In genomic region chr17:6019959-6020358, GRCh38 we compare ENCODE assay signal across 27 cellular contexts. TPM values are rescaled to one million over a fixed set of nuclear protein-coding genes. Genes with fewer than 3 reads are reported as not detected.
A peak's percentile ranks its signal among the peaks of the same experiment; 100 is the strongest.
DNase-seq lines count a peak whose midpoint lies in the region; ATAC-seq lines count a peak whose summit lies in the region.
"Had no signal": no experiment of that assay in that cellular context is flagged by ENCODE, and none has a peak within 500 bp of the region (broad histone marks: within the 10 kb centered on the region; RNA-seq: fewer than 3 reads in every experiment).

No MANE protein-coding gene starts in this region.

- H3K27ac Mint-ChIP-seq in activated CD4-positive, alpha-beta T cell treated with anti-CD3 and anti-CD28 coated beads for 36 hours = no peak overlapping the region
- H3K27ac Mint-ChIP-seq in activated CD4-positive, alpha-beta T cell treated with anti-CD3 and anti-CD28 coated beads, Interleukin-2, amount 10 ng/mL, durations not matched to agents 7 days and 5 days = no peak overlapping the region
- peak overlapping the region; percentile 75 for H3K27ac Mint-ChIP-seq in stimulated activated naive CD8-positive, alpha-beta T cell treated with anti-CD3 and anti-CD28 coated beads, Interleukin-15, Interleukin-2, amounts not matched to agents 100 ng/mL and 50 ng/mL, for 24 hours
- H3K27ac Mint-ChIP-seq: neural progenitor cell; T-helper 1 cell treated with Interleukin-12 subunit alpha and Interleukin-12 subunit beta and Interleukin-4 antibody, amounts not matched to agents 30 μg/mL and 1 μg/mL, for 36 hours had no signal

- POLR2A ChIA-PET in activated CD4-positive, alpha-beta T cell treated with anti-CD3 and anti-CD28 coated beads for 36 hours (lab: Charles Lee) = no interaction called here
- POLR2A ChIA-PET in activated CD4-positive, alpha-beta T cell treated with anti-CD3 and anti-CD28 coated beads, Interleukin-2, amount 10 ng/mL, durations not matched to agents 7 days and 5 days (lab: Charles Lee) = no interaction called here

- intact Hi-C loops in activated CD4-positive, alpha-beta T cell treated with anti-CD3 and anti-CD28 coated beads for 36 hours (cut with DNase I, micrococcal nuclease) = no loop called here

- H3K9me3 Mint-ChIP-seq in activated CD4-positive, alpha-beta T cell treated with anti-CD3 and anti-CD28 coated beads for 36 hours (ENCODE audit: low read depth) = no peaks in the 10 kb centered on the region
- no peaks in the 10 kb centered on the region for H3K9me3 Mint-ChIP-seq in activated CD4-positive, alpha-beta T cell treated with anti-CD3 and anti-CD28 coated beads, Interleukin-2, amount 10 ng/mL, durations not matched to agents 7 days and 5 days
- H3K9me3 Mint-ChIP-seq in stimulated activated naive CD8-positive, alpha-beta T cell treated with anti-CD3 and anti-CD28 coated beads, Interleukin-15, Interleukin-2, amounts not matched to agents 100 ng/mL and 50 ng/mL, for 24 hours = no peaks in the 10 kb centered on the region
- H3K9me3 Mint-ChIP-seq: T-helper 1 cell treated with Interleukin-12 subunit alpha and Interleukin-12 subunit beta and Interleukin-4 antibody, amounts not matched to agents 30 μg/mL and 1 μg/mL, for 36 hours had no signal

- H3K36me3 Mint-ChIP-seq in activated CD4-positive, alpha-beta T cell treated with anti-CD3 and anti-CD28 coated beads for 36 hours (ENCODE audit: low read depth) = no peaks in the 10 kb centered on the region
- no peaks in the 10 kb centered on the region for H3K36me3 Mint-ChIP-seq in activated CD4-positive, alpha-beta T cell treated with anti-CD3 and anti-CD28 coated beads, Interleukin-2, amount 10 ng/mL, durations not matched to agents 7 days and 5 days (ENCODE audit: low read depth)
- H3K36me3 Mint-ChIP-seq in stimulated activated naive CD8-positive, alpha-beta T cell treated with anti-CD3 and anti-CD28 coated beads, Interleukin-15, Interleukin-2, amounts not matched to agents 100 ng/mL and 50 ng/mL, for 24 hours (ENCODE audit: low read depth) = no peaks in the 10 kb centered on the region
- H3K36me3 Mint-ChIP-seq: neural progenitor cell had no signal

- CTCF ChIA-PET in activated CD4-positive, alpha-beta T cell treated with anti-CD3 and anti-CD28 coated beads for 36 hours (lab: Charles Lee) = no interaction called here
- CTCF ChIA-PET in activated CD4-positive, alpha-beta T cell treated with anti-CD3 and anti-CD28 coated beads, Interleukin-2, amount 10 ng/mL, durations not matched to agents 7 days and 5 days (lab: Charles Lee) = no interaction called here

- H3K4me3 Mint-ChIP-seq in activated CD4-positive, alpha-beta T cell treated with anti-CD3 and anti-CD28 coated beads for 36 hours = no peak overlapping the region
- H3K4me3 Mint-ChIP-seq in activated CD4-positive, alpha-beta T cell treated with anti-CD3 and anti-CD28 coated beads, Interleukin-2, amount 10 ng/mL, durations not matched to agents 7 days and 5 days = no peak overlapping the region
- H3K4me3 Mint-ChIP-seq in stimulated activated naive CD8-positive, alpha-beta T cell treated with anti-CD3 and anti-CD28 coated beads, Interleukin-15, Interleukin-2, amounts not matched to agents 100 ng/mL and 50 ng/mL, for 24 hours = no peak overlapping the region
- H3K4me3 Mint-ChIP-seq: neural progenitor cell; T-helper 1 cell treated with Interleukin-12 subunit alpha and Interleukin-12 subunit beta and Interleukin-4 antibody, amounts not matched to agents 30 μg/mL and 1 μg/mL, for 36 hours had no signal

- ATAC-seq in activated CD4-positive, alpha-beta T cell treated with anti-CD3 and anti-CD28 coated beads for 36 hours = peak; percentile 70
- ATAC-seq in HG03439 (IDR thresholded peaks at IDR 0.05; ENCODE audit: unreplicated experiment) = no peak
- ATAC-seq: HepG2, left ventricle myocardium superior, PC-3, SK-N-SH treated with all-trans-retinoic acid at 6 μM for 48 hours had no signal

- H3K27me3 Mint-ChIP-seq in activated CD4-positive, alpha-beta T cell treated with anti-CD3 and anti-CD28 coated beads for 36 hours = peaks cover 22% of the 10 kb centered on the region
- H3K27me3 Mint-ChIP-seq in activated CD4-positive, alpha-beta T cell treated with anti-CD3 and anti-CD28 coated beads, Interleukin-2, amount 10 ng/mL, durations not matched to agents 7 days and 5 days = peaks cover 8% of the 10 kb centered on the region
- peaks cover 27% of the 10 kb centered on the region for H3K27me3 Mint-ChIP-seq in stimulated activated naive CD8-positive, alpha-beta T cell treated with anti-CD3 and anti-CD28 coated beads, Interleukin-15, Interleukin-2, amounts not matched to agents 100 ng/mL and 50 ng/mL, for 24 hours

- peaks cover 7% of the 10 kb centered on the region for H3K4me1 Mint-ChIP-seq in activated CD4-positive, alpha-beta T cell treated with anti-CD3 and anti-CD28 coated beads for 36 hours
- H3K4me1 Mint-ChIP-seq in activated CD4-positive, alpha-beta T cell treated with anti-CD3 and anti-CD28 coated beads, Interleukin-2, amount 10 ng/mL, durations not matched to agents 7 days and 5 days = no peaks in the 10 kb centered on the region
- H3K4me1 Mint-ChIP-seq in stimulated activated naive CD8-positive, alpha-beta T cell treated with anti-CD3 and anti-CD28 coated beads, Interleukin-15, Interleukin-2, amounts not matched to agents 100 ng/mL and 50 ng/mL, for 24 hours (ENCODE audit: low read depth) = peaks cover 28% of the 10 kb centered on the region

- peak; percentile 12 for DNase-seq in activated CD4-positive, alpha-beta T cell treated with anti-CD3 and anti-CD28 coated beads for 36 hours
- DNase-seq in activated CD4-positive, alpha-beta T cell treated with anti-CD3 and anti-CD28 coated beads, Interleukin-2, amount 10 ng/mL, durations not matched to agents 7 days and 5 days = no peak
- DNase-seq in stimulated activated CD4-positive, alpha-beta T cell treated with anti-CD3 and anti-CD28 coated beads, Interleukin-2, amount 100 ng/mL, for 48 hours = peak; percentile 1 to 2
- DNase-seq in stimulated activated CD4-positive, alpha-beta T cell treated with anti-CD3 and anti-CD28 coated beads, Interleukin-4, amount 100 ng/mL, for 1 hour = no peak
- peak; percentile 66 for DNase-seq in islet precursor cell
- DNase-seq in HPDE6-E6E7 (ENCODE audit: extremely low spot score) = no peak
- DNase-seq: 8988T; activated effector memory CD4-positive, alpha-beta T cell treated with Interleukin-2 at 50 U/mL for 16 hours; central memory CD4-positive, alpha-beta T cell; erythroblast; Karpas-422; left ventricle myocardium superior; mesendoderm; NCI-H1417 treated with DMSO at 0.1 percent for 48 hours; NCI-H2029 treated with DMSO at 0.1 percent for 48 hours; NCI-H526 treated with DMSO at 0.1 percent for 48 hours; PC-3; retina; stimulated activated CD4-positive, alpha-beta T cell treated with anti-CD3 and anti-CD28 coated beads, Interleukin-4, amount 100 ng/mL, for 4 hours; stimulated activated naive CD4-positive, alpha-beta T cell; uterus had no signal

RNA-seq across cellular contexts. Expression of gene WSCD1, which starts 50.2 kb away (rescaled TPM):
- under 1 TPM; 0.04 to 0.16 TPM for total RNA-seq in activated CD4-positive, alpha-beta T cell treated with anti-CD3 and anti-CD28 coated beads for 36 hours
- not detected for total RNA-seq in activated CD4-positive, alpha-beta T cell treated with anti-CD3 and anti-CD28 coated beads, Interleukin-2, amount 10 ng/mL, durations not matched to agents 7 days and 5 days

Comparison
In these comparisons a context has a peak if more than half of its experiments do, and no peak if none do; other contexts are left out.
1. DNase-seq: peak in activated CD4-positive, alpha-beta T cell treated with anti-CD3 and anti-CD28 coated beads for 36 hours (single experiment), stimulated activated CD4-positive, alpha-beta T cell treated with anti-CD3 and anti-CD28 coated beads, Interleukin-2, amount 100 ng/mL, for 48 hours (2 of 2) and islet precursor cell (single experiment); none in activated CD4-positive, alpha-beta T cell treated with anti-CD3 and anti-CD28 coated beads, Interleukin-2, amount 10 ng/mL, durations not matched to agents 7 days and 5 days (single experiment), stimulated activated CD4-positive, alpha-beta T cell treated with anti-CD3 and anti-CD28 coated beads, Interleukin-4, amount 100 ng/mL, for 1 hour (single experiment) and HPDE6-E6E7 (single experiment).